9 cellular contexts compared by ENCODE assay signal in genomic region chr7:43674559-43675436, GRCh38. TPM values are rescaled to one million over a fixed set of nuclear protein-coding genes. Genes with fewer than 3 reads are reported as not detected.
DNase-seq lines count a peak whose midpoint lies in the region; ATAC-seq and TF ChIP-seq lines count a peak whose summit lies in the region.
"Had no signal": no experiment of that assay in that cellular context is flagged by ENCODE, and none has a peak within 500 bp of the region (broad histone marks: within the 10 kb centered on the region; RNA-seq: fewer than 3 reads in every experiment).

No MANE protein-coding gene starts in this region.

- H3K4me3 ChIP-seq in AG09309 (ENCODE audit: control insufficient read depth, low read depth, low read length) (no peak overlapping the region), cardiac fibroblast (replicated peaks in 1 of 2; ENCODE audit: low read depth in 2 of 2, low read length in 2 of 2) (no peak overlapping the region), lower lobe of right lung (no peak overlapping the region), GM23338 (no peak overlapping the region)

- intact Hi-C loops in lower lobe of right lung (cut with DNase I), result no loop called here

- H3K36me3 ChIP-seq in lower lobe of right lung (no peaks in the 10 kb centered on the region), GM23338 (ENCODE audit: insufficient read depth) (no peaks in the 10 kb centered on the region)

- peaks cover 3% of the 10 kb centered on the region for H3K4me1 Mint-ChIP-seq in GM23338

- peaks cover 7% of the 10 kb centered on the region; the same call in 1 of the 2 replicates for H4K20me1 ChIP-seq in GM23338 (replicated peaks; ENCODE audit: insufficient read depth)

- peak; percentile 63 for DNase-seq in AG09309 (ENCODE audit: low read depth)
- DNase-seq in HT-29 (ENCODE audit: low spot score), result peak; percentile 49
- DNase-seq in cardiac fibroblast (ENCODE audit: low read depth in 2 of 2), result peak; percentile 69 to 92
- DNase-seq in lower lobe of right lung, result no peak
- no peak for DNase-seq in GM23338 (ENCODE audit: low spot score)
- DNase-seq in stimulated activated naive CD4-positive, alpha-beta T cell treated with Interleukin-2 at 50 U/mL for 16 hours (lab: John Stamatoyannopoulos, UW), result no peak

- peaks cover 4% of the 10 kb centered on the region for H3K27me3 Mint-ChIP-seq in GM23338 (ENCODE audit: insufficient read depth, low read depth, poor library complexity)

- H3K27me3 ChIP-seq in lower lobe of right lung (ENCODE audit: low read depth) (no peaks in the 10 kb centered on the region), GM23338 (ENCODE audit: insufficient read depth) (no peaks in the 10 kb centered on the region)

- ATAC-seq in lower lobe of right lung (peak; percentile 78 to 91), GM23338 (no peak), GM21526 (IDR thresholded peaks at IDR 0.05; ENCODE audit: low FRiP score, unreplicated experiment) (no peak), HG03095 (IDR thresholded peaks at IDR 0.05; ENCODE audit: unreplicated experiment) (no peak)

- no peak overlapping the region; the same call in 1 of the 2 replicates for H3K27ac Mint-ChIP-seq in GM23338
- H3K27ac Mint-ChIP-seq: mesothelial cell of epicardium had no signal

- H3K27ac ChIP-seq in lower lobe of right lung, result no peak overlapping the region
- H3K27ac ChIP-seq in GM23338 (ENCODE audit: low read depth), result no peak overlapping the region

- H3F3A ChIP-seq in GM23338 (replicated peaks; ENCODE audit: low read depth), result no peaks in the 10 kb centered on the region

- H3K9me3 ChIP-seq in lower lobe of right lung, result no peaks in the 10 kb centered on the region

- H2AFZ ChIP-seq in GM23338, result no peak overlapping the region

- peaks cover 35% of the 10 kb centered on the region for H3K36me3 Mint-ChIP-seq in GM23338 (ENCODE audit: low read depth)

- H3K4me1 ChIP-seq in lower lobe of right lung (peaks cover 4% of the 10 kb centered on the region), GM23338 (ENCODE audit: insufficient read depth) (0 out of 2 replicates have a peak, but pooled peaks cover 2% of the 10 kb centered on the region)

- no peak overlapping the region for H3K4me2 ChIP-seq in GM23338

- no peak for TF ChIP-seq CTCF in AG09309 (IDR thresholded peaks at IDR 0.05; ENCODE audit: control insufficient read depth, insufficient read depth, low read depth, low read length, missing control alignments)
- TF ChIP-seq CTCF in cardiac fibroblast (IDR thresholded peaks at IDR 0.05; ENCODE audit: low read depth, low read length), result no peak
- TF ChIP-seq CTCF in lower lobe of right lung (IDR thresholded peaks at IDR 0.05), result no peak
- no peak for TF ChIP-seq CTCF in GM23338 (conservative IDR thresholded peaks at IDR 0.05; ENCODE audit: low read depth in 2 of 2)

- H3K9me2 ChIP-seq in GM23338 (ENCODE audit: insufficient read depth), result no peaks in the 10 kb centered on the region

- H3K9me3 Mint-ChIP-seq in GM23338, result peaks cover 18% of the 10 kb centered on the region; the same call in 2 of the 3 replicates

- peaks cover 100% of the 10 kb centered on the region for H3K79me2 ChIP-seq in GM23338 (replicated peaks; ENCODE audit: insufficient read depth)

- H3K4me3 Mint-ChIP-seq in GM23338, result no peak overlapping the region
- H3K4me3 Mint-ChIP-seq: mesothelial cell of epicardium had no signal

TF ChIP-seq in GM23338, 12 proteins besides CTCF, POLR2A, EP300 and RAD21 (continues in another document):
- TF ChIP-seq EZH2 (IDR thresholded peaks at IDR 0.05; ENCODE audit: low read depth, unreplicated experiment) (no peak), JUNB (IDR thresholded peaks at IDR 0.05; ENCODE audit: unreplicated experiment) (no peak), EZH2phosphoT487 (IDR thresholded peaks at IDR 0.05; ENCODE audit: unreplicated experiment) (no peak), REST (IDR thresholded peaks at IDR 0.05; ENCODE audit: unreplicated experiment) (no peak), NANOG (IDR thresholded peaks at IDR 0.05; ENCODE audit: borderline replicate concordance) (no peak), POLR2AphosphoS5 (IDR thresholded peaks at IDR 0.05; ENCODE audit: low read depth) (no peak), ZNF331 (CRISPR knock-in tag; IDR thresholded peaks at IDR 0.05; ENCODE audit: low read depth) (no peak), ZNF462 (CRISPR knock-in tag; IDR thresholded peaks at IDR 0.05) (no peak)

RNA-seq across cellular contexts. Expression of gene COA1, which starts 54.5 kb away (rescaled TPM):
- 55.2 and 72.0 TPM in 2 replicates for total RNA-seq in HT-29 (2014; rRNA removed; shearing (Covaris generic))
- total RNA-seq in lower lobe of right lung, result 43.3 TPM
- total RNA-seq in GM23338 (2014; rRNA removed; shearing (Covaris generic)), result 149 and 158 TPM in 2 replicates
- 152 and 156 TPM in 2 replicates for polyA plus RNA-seq in GM23338 (2016; fragmentation: Nextera tagmentation; extraction: Ambion mirVana)

Comparison
In these comparisons a context has a peak if more than half of its experiments do, and no peak if none do; other contexts are left out.
1. DNase-seq: peak in AG09309 (single experiment), HT-29 (single experiment) and cardiac fibroblast (2 of 2); none in lower lobe of right lung (single experiment), GM23338 (single experiment) and stimulated activated naive CD4-positive, alpha-beta T cell treated with Interleukin-2 at 50 U/mL for 16 hours (single experiment).
2. ATAC-seq: peak in lower lobe of right lung (2 of 2); none in GM23338 (single experiment), GM21526 (single experiment) and HG03095 (single experiment).